Comparison of ENCODE assay signal across 8 cellular contexts in the genomic region with DNA sequence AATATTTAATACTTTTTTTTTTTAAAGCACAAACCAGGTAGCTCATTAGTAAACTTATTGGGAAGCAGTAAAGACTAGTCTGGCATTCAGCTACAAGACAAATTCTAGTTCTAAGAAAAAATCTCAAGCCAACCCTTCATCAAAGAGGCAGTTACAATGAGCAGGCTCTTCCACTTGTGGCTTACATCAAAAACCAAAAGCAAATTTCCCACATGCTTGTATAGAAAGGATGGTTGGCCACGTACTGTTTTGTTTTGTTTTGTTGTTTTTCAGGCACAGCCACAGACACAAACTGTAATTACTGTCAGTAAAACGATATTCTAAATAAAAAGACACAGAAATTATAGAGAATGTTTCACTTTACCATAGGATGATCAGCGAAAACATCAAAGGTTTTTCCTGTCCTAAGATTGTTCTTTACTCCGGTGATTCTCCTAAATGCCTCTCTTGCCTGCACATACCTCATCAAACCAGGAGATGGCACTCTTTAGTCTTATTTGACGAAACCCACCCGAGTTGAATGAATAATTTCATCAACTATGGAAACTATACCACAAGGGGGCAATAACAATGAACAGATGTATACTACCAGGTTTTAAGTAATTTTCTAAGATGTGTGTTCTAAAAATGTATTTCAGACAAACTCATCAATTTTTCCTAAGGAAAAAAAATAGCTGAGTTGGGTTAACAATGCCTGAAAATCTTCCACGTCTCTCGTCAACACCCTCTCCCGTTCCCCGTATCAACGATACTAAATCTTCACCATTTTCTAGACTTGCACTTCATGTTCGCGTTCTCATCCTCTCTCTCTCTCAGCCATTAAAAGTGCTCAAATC. TPM values are rescaled to one million over a fixed set of nuclear protein-coding genes. Genes with fewer than 3 reads are reported as not detected.
DNase-seq lines count a peak whose midpoint lies in the region; ATAC-seq, FAIRE-seq and TF ChIP-seq lines count a peak whose summit lies in the region.

No MANE protein-coding gene starts in this region.

- H3K9me3 Mint-ChIP-seq in central memory CD8-positive, alpha-beta T cell = no peaks in the 10 kb centered on the region

- peak; percentile 97 for TF ChIP-seq CTCF in kidney (IDR thresholded peaks at IDR 0.05; ENCODE audit: borderline replicate concordance, extremely low read depth, insufficient read depth)

- peak overlapping the region; percentile 52 to 67 for H3K4me3 ChIP-seq in kidney (ENCODE audit: low read length in 2 of 2)

- no peaks in the 10 kb centered on the region for H3K9me3 ChIP-seq in kidney (ENCODE audit: control insufficient read depth in 1 of 2, low read length in 2 of 2)

- H3K27ac Mint-ChIP-seq in central memory CD8-positive, alpha-beta T cell (ENCODE audit: low read depth) = peak overlapping the region; percentile 2

- peak overlapping the region; percentile 5 for H3K4me3 Mint-ChIP-seq in central memory CD8-positive, alpha-beta T cell

- H3K36me3 ChIP-seq in kidney (ENCODE audit: control insufficient read depth in 1 of 2, insufficient read depth in 2 of 2, low read length in 2 of 2) = no peaks in the 10 kb centered on the region

- no peak overlapping the region for H3K9ac ChIP-seq in kidney (ENCODE audit: low read length in 2 of 2)

- H3K4me1 Mint-ChIP-seq in central memory CD8-positive, alpha-beta T cell = peaks cover 7% of the 10 kb centered on the region

- peaks cover 1% of the 10 kb centered on the region for H3K36me3 Mint-ChIP-seq in central memory CD8-positive, alpha-beta T cell (ENCODE audit: insufficient read depth)

- intact Hi-C loops in kidney (cut with DNase I) = no loop called here

- H3K4me1 ChIP-seq in kidney (ENCODE audit: control insufficient read depth in 1 of 2, insufficient read depth in 1 of 2, low read depth in 1 of 2, low read length in 2 of 2) = peaks cover 0 to 3% of the 10 kb centered on the region in 2 donors

- peak; percentile 62 for DNase-seq in GM04504 (ENCODE audit: low read depth)
- DNase-seq in NCI-H2029 (lab: John Stamatoyannopoulos, UW) = peak; percentile 78
- DNase-seq in T-helper 22 cell (ENCODE audit: low read depth) = peak; percentile 17
- DNase-seq in central memory CD8-positive, alpha-beta T cell (ENCODE audit: low spot score in 2 of 2) = peak in 1 of 2 donors; percentile 59
- DNase-seq in kidney = no peak
- DNase-seq in stimulated activated CD4-positive, alpha-beta T cell treated with anti-CD3 and anti-CD28 coated beads, Interleukin-4, amount 100 ng/mL, for 24 hours = peak; percentile 69

- FAIRE-seq in kidney (lab: Jason Lieb, UNC) = peak; percentile 99

- ATAC-seq in HG02623 (IDR thresholded peaks at IDR 0.05; ENCODE audit: unreplicated experiment) (peak; percentile 61), HG03442 (IDR thresholded peaks at IDR 0.05; ENCODE audit: unreplicated experiment) (no peak)
- peak; percentile 90 for ATAC-seq in central memory CD8-positive, alpha-beta T cell (replicated peaks; ENCODE audit: extremely low read depth, poor library complexity, severe bottlenecking)

- H3K27me3 Mint-ChIP-seq in central memory CD8-positive, alpha-beta T cell = no peaks in the 10 kb centered on the region

- H3K27ac ChIP-seq in kidney (ENCODE audit: low read depth in 2 of 2, low read length in 2 of 2) = no peak overlapping the region

RNA-seq across cellular contexts. Expression of a gene that starts 26.9 kb away (rescaled TPM):
- total RNA-seq in kidney = 786 TPM
- polyA plus RNA-seq in kidney (ENCODE audit: insufficient read depth, low read depth, low replicate concordance) = 1,286 TPM
